Comparison of ENCODE assay signal across 8 cellular contexts in the genomic region with DNA sequence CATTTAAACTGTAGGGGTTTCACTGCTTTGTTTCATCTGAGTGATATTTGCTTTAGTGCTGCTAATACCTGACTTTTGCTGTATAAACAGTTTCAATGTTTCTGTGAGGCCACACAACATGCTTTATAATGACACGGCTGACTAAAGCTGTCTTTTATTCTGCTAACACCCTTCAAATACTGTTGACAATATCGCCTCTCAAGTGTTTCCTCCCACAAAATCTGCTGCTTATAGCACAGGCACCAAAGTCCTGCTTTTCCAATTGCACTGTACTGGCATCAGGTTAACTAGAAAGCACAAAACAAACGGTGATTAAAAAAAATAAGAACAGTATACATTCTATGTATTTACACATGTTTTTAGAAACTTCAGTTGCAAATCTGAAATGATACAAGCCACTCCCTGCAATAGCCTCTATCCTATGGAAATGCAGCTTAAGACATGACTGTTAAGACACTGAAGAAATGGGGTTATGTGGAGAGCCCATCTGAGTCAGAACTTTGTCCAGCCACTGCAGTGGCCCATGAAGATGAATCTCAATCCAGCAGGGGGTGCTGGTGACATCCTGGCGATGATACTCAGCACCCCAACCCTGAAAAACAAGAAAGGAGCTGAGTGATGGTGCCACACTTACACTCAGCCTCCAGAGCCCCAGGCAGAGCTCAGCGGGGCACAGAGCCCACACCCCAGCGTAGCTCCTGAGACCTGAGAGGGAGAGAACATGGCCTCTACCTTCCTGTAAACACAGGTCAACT. TPM values are rescaled to one million over a fixed set of nuclear protein-coding genes. Genes with fewer than 3 reads are reported as not detected.
DNase-seq lines count a peak whose midpoint lies in the region; ATAC-seq, FAIRE-seq and TF ChIP-seq lines count a peak whose summit lies in the region.

No MANE protein-coding gene starts in this region.

- H3K9me3 ChIP-seq in SK-N-SH: no peaks in the 10 kb centered on the region
- H3K9me3 ChIP-seq in keratinocyte (ENCODE audit: control insufficient read depth, low read depth, low read length): no peaks in the 10 kb centered on the region
- no peaks in the 10 kb centered on the region for H3K9me3 ChIP-seq in effector memory CD4-positive, alpha-beta T cell (ENCODE audit: control insufficient read depth, low read length)

- peak; percentile 36; the same call in 1 of the 2 replicates for TF ChIP-seq RAD21 in SK-N-SH (IDR thresholded peaks at IDR 0.05; ENCODE audit: low read length)

- H2AFZ ChIP-seq in SK-N-SH (ENCODE audit: low read depth) (no peak overlapping the region), keratinocyte (ENCODE audit: control insufficient read depth, low read length) (no peak overlapping the region)

- TF ChIP-seq CTCF in GM10266 (IDR thresholded peaks at IDR 0.05; ENCODE audit: control insufficient read depth, insufficient read depth, low read depth, missing control alignments): peak; percentile 33
- peak; percentile 19 for TF ChIP-seq CTCF in HFF-Myc (IDR thresholded peaks at IDR 0.05; ENCODE audit: low read depth, low read length, missing control alignments)
- peak; percentile 51 for TF ChIP-seq CTCF in SK-N-SH (IDR thresholded peaks at IDR 0.05)
- TF ChIP-seq CTCF in keratinocyte (optimal IDR thresholded peaks at IDR 0.05 in 1 of 3, IDR thresholded peaks at IDR 0.05 in 1 of 3, conservative IDR thresholded peaks at IDR 0.05 in 1 of 3; ENCODE audit: extremely low read depth in 1 of 3, insufficient read depth in 2 of 3, low read length in 3 of 3): peak in 2 of 3 experiments; percentile 40 to 48

- H3K36me3 ChIP-seq in SK-N-SH (replicated peaks in 1 of 2; ENCODE audit: control insufficient read depth in 1 of 2, insufficient read depth in 2 of 2, low read length in 1 of 2) (peaks cover 6 to 56% of the 10 kb centered on the region in 2 experiments), keratinocyte (ENCODE audit: control insufficient read depth in 2 of 2, extremely low read depth in 1 of 2, insufficient read depth in 2 of 2, low read length in 2 of 2) (no peaks in the 10 kb centered on the region)
- no peaks in the 10 kb centered on the region for H3K36me3 ChIP-seq in effector memory CD4-positive, alpha-beta T cell (ENCODE audit: control insufficient read depth, insufficient read depth, low read length)

- no peak for TF ChIP-seq EP300 in SK-N-SH (IDR thresholded peaks at IDR 0.05; ENCODE audit: borderline replicate concordance in 1 of 2, low read depth in 1 of 2, low read length in 1 of 2)

- WGBS in SK-N-SH (ENCODE audit: low lambda C conversion rate): 94% methylated on average over 6 of the region's 6 CpGs

- H3K4me1 ChIP-seq in SK-N-SH (ENCODE audit: control insufficient read depth in 1 of 2, insufficient read depth in 2 of 2, low read depth in 1 of 2, low read length in 1 of 2) (peaks cover 0 to 2% of the 10 kb centered on the region in 2 experiments; a peak in 1 of 4 replicates), keratinocyte (ENCODE audit: control insufficient read depth, extremely low read depth, insufficient read depth, low read length) (no peaks in the 10 kb centered on the region)
- H3K4me1 ChIP-seq in effector memory CD4-positive, alpha-beta T cell (ENCODE audit: control insufficient read depth, insufficient read depth, low read length, poor library complexity, severe bottlenecking): no peaks in the 10 kb centered on the region

- no peak overlapping the region for H3K4me3 ChIP-seq in HFF-Myc (replicated peaks; ENCODE audit: low read depth, low read length)
- no peak overlapping the region for H3K4me3 ChIP-seq in SK-N-SH (ENCODE audit: low read depth in 2 of 2, low read length in 1 of 2)
- no peak overlapping the region for H3K4me3 ChIP-seq in keratinocyte (ENCODE audit: control insufficient read depth in 2 of 3, extremely low read depth in 1 of 3, insufficient read depth in 2 of 3, low read depth in 1 of 3, low read length in 3 of 3)
- no peak overlapping the region for H3K4me3 ChIP-seq in effector memory CD4-positive, alpha-beta T cell (ENCODE audit: insufficient read depth, low read depth, low read length, poor library complexity, severe bottlenecking)

- H3K79me2 ChIP-seq in SK-N-SH (ENCODE audit: insufficient read depth): no peaks in the 10 kb centered on the region
- no peaks in the 10 kb centered on the region for H3K79me2 ChIP-seq in keratinocyte (ENCODE audit: control insufficient read depth, insufficient read depth, low read length)

- peaks cover 18% of the 10 kb centered on the region for H3F3A ChIP-seq in SK-N-SH (replicated peaks; ENCODE audit: insufficient read depth)

- H3K27me3 ChIP-seq in SK-N-SH (ENCODE audit: insufficient read depth) (no peaks in the 10 kb centered on the region), keratinocyte (ENCODE audit: control insufficient read depth, extremely low read depth, insufficient read depth, low read length) (no peaks in the 10 kb centered on the region)
- no peaks in the 10 kb centered on the region for H3K27me3 ChIP-seq in effector memory CD4-positive, alpha-beta T cell (replicated peaks; ENCODE audit: control insufficient read depth, insufficient read depth, low read length, poor library complexity, severe bottlenecking)

- H3K9ac ChIP-seq in SK-N-SH (no peak overlapping the region), keratinocyte (ENCODE audit: control insufficient read depth, extremely low read depth, insufficient read depth, low read length) (no peak overlapping the region)

- H3K27ac ChIP-seq in SK-N-SH (ENCODE audit: low read depth in 2 of 2, low read length in 1 of 2) (no peak overlapping the region; a peak in 1 of 4 replicates), keratinocyte (ENCODE audit: control insufficient read depth, insufficient read depth, low read length) (no peak overlapping the region)
- H3K27ac ChIP-seq in effector memory CD4-positive, alpha-beta T cell (ENCODE audit: insufficient read depth, low read length, poor library complexity, severe bottlenecking): no peak overlapping the region

- POLR2A ChIA-PET in SK-N-SH (lab: Yijun Ruan, JAX): no interaction called here

- H4K20me1 ChIP-seq in SK-N-SH (ENCODE audit: insufficient read depth) (no peaks in the 10 kb centered on the region), keratinocyte (ENCODE audit: control insufficient read depth, extremely low read depth, insufficient read depth, low read length) (no peaks in the 10 kb centered on the region)

- CTCF ChIA-PET in SK-N-SH (lab: Yijun Ruan, JAX): interaction anchor here (0.9 to 17.7 kb wide), 11 partner anchors 10 to 571 kb away, joined by 3 to 275 read pairs (median 3); a partner anchor contains a TSS

- H3K9me1 ChIP-seq in keratinocyte (ENCODE audit: control insufficient read depth, extremely low read depth, insufficient read depth, low read length): no peaks in the 10 kb centered on the region

- no peak for FAIRE-seq in keratinocyte (lab: Jason Lieb, UNC)

- no peak overlapping the region for H3K4me2 ChIP-seq in SK-N-SH
- H3K4me2 ChIP-seq in keratinocyte (ENCODE audit: control insufficient read depth, extremely low read depth, insufficient read depth, low read depth, low read length): no peak overlapping the region

- dilution Hi-C loops in keratinocyte (cut with MboI; ENCODE audit: extremely low pct_ligation_motif_present, low sequenced_read_pairs): no loop called here

- DNase-seq in GM10266 (ENCODE audit: extremely low spot score) (no peak), HFF-Myc (ENCODE audit: extremely low read depth, low read depth) (no peak), SK-N-SH (peak; percentile 17), keratinocyte (ENCODE audit: low read depth, low spot score) (no peak), ureter (ENCODE audit: low spot score) (no peak)
- no peak for DNase-seq in effector memory CD4-positive, alpha-beta T cell

- H3K9me2 ChIP-seq in SK-N-SH: no peaks in the 10 kb centered on the region

- ATAC-seq in HG03159 (IDR thresholded peaks at IDR 0.05; ENCODE audit: unreplicated experiment): no peak
- no peak for ATAC-seq in GM21619 (IDR thresholded peaks at IDR 0.05; ENCODE audit: unreplicated experiment)

TF ChIP-seq in SK-N-SH, 30 proteins besides CTCF, POLR2A, EP300 and RAD21 (continues in another document):
- no peak for TF ChIP-seq GATA2 (CRISPR knock-in tag; IDR thresholded peaks at IDR 0.05)
- TF ChIP-seq MEF2A (IDR thresholded peaks at IDR 0.05; ENCODE audit: borderline replicate concordance, low read depth): no peak
- no peak for TF ChIP-seq NFIC (IDR thresholded peaks at IDR 0.05; ENCODE audit: borderline replicate concordance)
- no peak for TF ChIP-seq YY1 (IDR thresholded peaks at IDR 0.05; ENCODE audit: low read depth)
- no peak for TF ChIP-seq FOXM1 (IDR thresholded peaks at IDR 0.05; ENCODE audit: low read depth)
- no peak for TF ChIP-seq POLR2AphosphoS5 (IDR thresholded peaks at IDR 0.05; ENCODE audit: low read depth, low read length)
- TF ChIP-seq TEAD4 (IDR thresholded peaks at IDR 0.05; ENCODE audit: borderline replicate concordance, insufficient read depth): no peak
- no peak for TF ChIP-seq RFX5 (IDR thresholded peaks at IDR 0.05; ENCODE audit: low read length)
- TF ChIP-seq ELF1 (IDR thresholded peaks at IDR 0.05): no peak
- TF ChIP-seq EZH2phosphoT487 (IDR thresholded peaks at IDR 0.05; ENCODE audit: borderline replicate concordance, low read depth): no peak
- TF ChIP-seq, protein P1, sequence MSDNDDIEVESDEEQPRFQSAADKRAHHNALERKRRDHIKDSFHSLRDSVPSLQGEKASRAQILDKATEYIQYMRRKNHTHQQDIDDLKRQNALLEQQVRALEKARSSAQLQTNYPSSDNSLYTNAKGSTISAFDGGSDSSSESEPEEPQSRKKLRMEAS (IDR thresholded peaks at IDR 0.05; ENCODE audit: low read depth): no peak

RNA-seq across cellular contexts. Expression of a gene that starts 29.4 kb away (rescaled TPM):
- polyA plus RNA-seq in SK-N-SH (2012; rRNA removed) (4.1 and 5.0 TPM in 2 replicates), keratinocyte (1.0 to 2.8 TPM (median 1.4 TPM) in 3 replicates)
- 4.9 and 5.8 TPM in 2 replicates for polyA plus RNA-seq in SK-N-SH (2012; cell fraction: cytosol; rRNA removed)
- polyA plus RNA-seq in SK-N-SH (2012; cell fraction: nucleus; rRNA removed): 6.7 and 9.5 TPM in 2 replicates
- 0.64 TPM for polyA plus RNA-seq in keratinocyte (2011; ENCODE audit: low read depth)
- 0.87 and 1.5 TPM in 2 replicates for polyA plus RNA-seq in keratinocyte (2011; cell fraction: cytosol; rRNA removed)
- polyA plus RNA-seq in keratinocyte (2011; cell fraction: nucleus; rRNA removed): 2.9 and 3.3 TPM in 2 replicates
- polyA plus RNA-seq in keratinocyte (2012; ENCODE audit: low replicate concordance): 1.1 and 1.4 TPM in 2 replicates
- polyA minus RNA-seq in keratinocyte: 0.29 to 0.49 TPM (median 0.43 TPM) in 3 replicates
- polyA minus RNA-seq in keratinocyte (2011; cell fraction: cytosol; rRNA and poly(A)+ RNA removed): 0.77 TPM
- polyA minus RNA-seq in keratinocyte (2011; cell fraction: nucleus; rRNA and poly(A)+ RNA removed): 0.21 and 0.54 TPM in 2 replicates
- 8.3 TPM for total RNA-seq in ureter
